Comparison of ENCODE assay signal across 8 cellular contexts in genomic region chr4:2934077-2934812, GRCh38. TPM values are rescaled to one million over a fixed set of nuclear protein-coding genes. Genes with fewer than 3 reads are reported as not detected.
DNase-seq lines count a peak whose midpoint lies in the region; ATAC-seq and TF ChIP-seq lines count a peak whose summit lies in the region.

No MANE protein-coding gene starts in this region.

- no peaks in the 10 kb centered on the region for H3K27me3 ChIP-seq in CD4-positive, alpha-beta memory T cell (ENCODE audit: insufficient read depth, low read length)
- H3K27me3 ChIP-seq in esophagus squamous epithelium = no peaks in the 10 kb centered on the region
- H3K27me3 ChIP-seq in uterus = no peaks in the 10 kb centered on the region

- 0% methylated on average over 2 to 4 of the region's 93 CpGs for WGBS in esophagus squamous epithelium, 2 donors

- no peaks in the 10 kb centered on the region for H3K27me3 Mint-ChIP-seq in CD4-positive, alpha-beta memory T cell
- H3K27me3 Mint-ChIP-seq in activated CD8-positive, alpha-beta T cell treated with anti-CD3 and anti-CD28 coated beads for 36 hours = no peaks in the 10 kb centered on the region
- no peaks in the 10 kb centered on the region for H3K27me3 Mint-ChIP-seq in nephron (ENCODE audit: low read depth)

- H3K9me3 Mint-ChIP-seq in CD4-positive, alpha-beta memory T cell = no peaks in the 10 kb centered on the region
- no peaks in the 10 kb centered on the region for H3K9me3 Mint-ChIP-seq in activated CD8-positive, alpha-beta T cell treated with anti-CD3 and anti-CD28 coated beads for 36 hours
- H3K9me3 Mint-ChIP-seq in nephron = no peaks in the 10 kb centered on the region

- H3K9me3 ChIP-seq in CD4-positive, alpha-beta memory T cell (ENCODE audit: control insufficient read depth in 1 of 2, low read length in 2 of 2) = no peaks in the 10 kb centered on the region
- no peaks in the 10 kb centered on the region for H3K9me3 ChIP-seq in esophagus squamous epithelium
- H3K9me3 ChIP-seq in uterus = no peaks in the 10 kb centered on the region

- H3K4me1 Mint-ChIP-seq in CD4-positive, alpha-beta memory T cell = peaks cover 35 to 55% (median 44%) of the 10 kb centered on the region in 4 donors
- H3K4me1 Mint-ChIP-seq in activated CD8-positive, alpha-beta T cell treated with anti-CD3 and anti-CD28 coated beads for 36 hours (ENCODE audit: low read depth) = peaks cover 45% of the 10 kb centered on the region
- H3K4me1 Mint-ChIP-seq in nephron = peaks cover 23% of the 10 kb centered on the region

- peak overlapping the region; percentile 40 to 93 (median 86) for H3K4me3 Mint-ChIP-seq in CD4-positive, alpha-beta memory T cell
- H3K4me3 Mint-ChIP-seq in activated CD8-positive, alpha-beta T cell treated with anti-CD3 and anti-CD28 coated beads for 36 hours = peak overlapping the region; percentile 87
- H3K4me3 Mint-ChIP-seq in nephron = peak overlapping the region; percentile 76 to 88 (median 78)

- TF ChIP-seq CTCF in activated CD8-positive, alpha-beta T cell treated with anti-CD3 and anti-CD28 coated beads for 36 hours (IDR thresholded peaks at IDR 0.05) = no peak
- TF ChIP-seq CTCF in esophagus squamous epithelium (IDR thresholded peaks at IDR 0.05) (no peak), nephron (IDR thresholded peaks at IDR 0.05; ENCODE audit: unreplicated experiment in 3 of 3) (no peak), uterus (IDR thresholded peaks at IDR 0.05) (no peak)

- TF ChIP-seq POLR2A in esophagus squamous epithelium (IDR thresholded peaks at IDR 0.05) (no peak), uterus (IDR thresholded peaks at IDR 0.05) (no peak)

- peaks cover 10 to 57% of the 10 kb centered on the region in 2 donors for H3K36me3 Mint-ChIP-seq in CD4-positive, alpha-beta memory T cell
- peaks cover 58% of the 10 kb centered on the region for H3K36me3 Mint-ChIP-seq in activated CD8-positive, alpha-beta T cell treated with anti-CD3 and anti-CD28 coated beads for 36 hours (ENCODE audit: low read depth)
- peaks cover 15% of the 10 kb centered on the region for H3K36me3 Mint-ChIP-seq in nephron (ENCODE audit: low read depth)

- DNase-seq in CD4-positive, alpha-beta memory T cell = peak; percentile 44 to 62 (median 49)
- DNase-seq in LHCN-M2 (ENCODE audit: low read depth) (peak; percentile 57), esophagus squamous epithelium (lab: John Stamatoyannopoulos, UW) (no peak), uterus (peak; percentile 75 to 76), NCI-H2081 treated with DMSO at 0.1 percent for 48 hours (lab: John Stamatoyannopoulos, UW) (no peak), amniotic stem cell (lab: John Stamatoyannopoulos, UW) (no peak)
- DNase-seq in activated CD8-positive, alpha-beta T cell treated with anti-CD3 and anti-CD28 coated beads for 36 hours = peak; percentile 47

- CTCF ChIA-PET in CD4-positive, alpha-beta memory T cell (lab: Charles Lee; ENCODE audit: partially characterized antibody) = no interaction called here
- CTCF ChIA-PET in activated CD8-positive, alpha-beta T cell treated with anti-CD3 and anti-CD28 coated beads for 36 hours (lab: Charles Lee) = interaction anchor here (1.5 to 6.2 kb wide), 2 partner anchors 9 to 19 kb away, joined by 4 to 59 read pairs; no protein-coding TSS in a partner anchor

- H3K27ac ChIP-seq in CD4-positive, alpha-beta memory T cell (ENCODE audit: low read depth, low read length) = peak overlapping the region; percentile 97
- H3K27ac ChIP-seq in esophagus squamous epithelium (peak overlapping the region; percentile 93 to 98 (median 95)), uterus (peak overlapping the region; percentile 58 to 89)

- peaks cover 22% of the 10 kb centered on the region for H3K36me3 ChIP-seq in CD4-positive, alpha-beta memory T cell (ENCODE audit: insufficient read depth, low read length)
- H3K36me3 ChIP-seq in esophagus squamous epithelium (peaks cover 4 to 49% (median 23%) of the 10 kb centered on the region in 3 donors), uterus (no peaks in the 10 kb centered on the region)

- peaks cover 56% of the 10 kb centered on the region for H3K4me1 ChIP-seq in CD4-positive, alpha-beta memory T cell (ENCODE audit: insufficient read depth, low read length)
- H3K4me1 ChIP-seq in esophagus squamous epithelium = peaks cover 35 to 73% (median 49%) of the 10 kb centered on the region in 3 donors
- H3K4me1 ChIP-seq in uterus = peaks cover 0 to 10% of the 10 kb centered on the region in 2 donors

- POLR2A ChIA-PET in CD4-positive, alpha-beta memory T cell (lab: Charles Lee; ENCODE audit: partially characterized antibody) = interaction anchor here (1.1 to 5.4 kb wide), 10 partner anchors 10 to 398 kb away, joined by 3 to 82 read pairs (median 13); partner anchors contain the start of genes FAM193A, GRK4, NOP14 and TNIP2
- POLR2A ChIA-PET in activated CD8-positive, alpha-beta T cell treated with anti-CD3 and anti-CD28 coated beads for 36 hours (lab: Charles Lee) = interaction anchor here (1.2 to 7.6 kb wide), 7 partner anchors 11 to 175 kb away, joined by 3 to 121 read pairs (median 8); no protein-coding TSS in a partner anchor

- intact Hi-C loops in CD4-positive, alpha-beta memory T cell (cut with micrococcal nuclease) = loop anchor here (1.0 to 10.0 kb wide), 6 partner anchors 21 to 517 kb away; partner anchors contain the start of genes ADD1, CFAP99, FAM193A and GRK4
- intact Hi-C loops in activated CD8-positive, alpha-beta T cell treated with anti-CD3 and anti-CD28 coated beads for 36 hours (cut with micrococcal nuclease) = no loop called here
- intact Hi-C loops in esophagus squamous epithelium (cut with DNase I) (no loop called here), uterus (cut with DNase I; ENCODE audit: low total_unique reads) (no loop called here)

- peak overlapping the region in 5 of 7 donors; percentile 13 to 99 (median 63) for H3K27ac Mint-ChIP-seq in CD4-positive, alpha-beta memory T cell
- peak overlapping the region; percentile 68 for H3K27ac Mint-ChIP-seq in activated CD8-positive, alpha-beta T cell treated with anti-CD3 and anti-CD28 coated beads for 36 hours
- H3K27ac Mint-ChIP-seq in nephron = no peak overlapping the region

- H3K4me3 ChIP-seq in CD4-positive, alpha-beta memory T cell (ENCODE audit: low read length in 2 of 2) = peak overlapping the region in 1 of 2 donors; percentile 92
- H3K4me3 ChIP-seq in esophagus squamous epithelium (peak overlapping the region; percentile 86 to 97 (median 91)), uterus (peak overlapping the region; percentile 66)

- ATAC-seq in activated CD8-positive, alpha-beta T cell treated with anti-CD3 and anti-CD28 coated beads for 36 hours = no peak

RNA-seq across cellular contexts. Expression of gene NOP14, which starts 29.0 kb away (rescaled TPM):
- 10 to 100 TPM; 41.3 to 41.4 TPM for total RNA-seq in CD4-positive, alpha-beta memory T cell
- polyA plus RNA-seq in CD4-positive, alpha-beta memory T cell = 10 to 100 TPM in 1 of 2 donors, 1 to 10 TPM in 1; 2.6 to 35.5 TPM
- total RNA-seq in LHCN-M2 (2014; rRNA removed) (23.3 and 33.1 TPM in 2 replicates), esophagus squamous epithelium (10 to 100 TPM; 22.6 to 31.3 (median 24.7) TPM), uterus (10 to 100 TPM in 3 of 4 donors, 1 to 10 TPM in 1; 2.0 to 22.5 (median 13.0) TPM)
- polyA plus RNA-seq in LHCN-M2 (2012) = 24.8 TPM
- total RNA-seq in activated CD8-positive, alpha-beta T cell treated with anti-CD3 and anti-CD28 coated beads for 36 hours = 10 to 100 TPM; 76.8 to 77.3 TPM

RNA-seq across cellular contexts. Expression of gene GRK4, which starts 29.1 kb away (rescaled TPM):
- 1 to 10 TPM; 2.8 to 3.2 TPM for total RNA-seq in CD4-positive, alpha-beta memory T cell
- 1 to 10 TPM in 1 of 2 donors, under 1 TPM in 1; 0.55 to 1.9 TPM for polyA plus RNA-seq in CD4-positive, alpha-beta memory T cell
- total RNA-seq in LHCN-M2 (2014; rRNA removed) = 4.7 and 6.7 TPM in 2 replicates
- polyA plus RNA-seq in LHCN-M2 (2012) = 4.6 TPM
- 1 to 10 TPM; 2.8 to 3.0 TPM for total RNA-seq in activated CD8-positive, alpha-beta T cell treated with anti-CD3 and anti-CD28 coated beads for 36 hours
- total RNA-seq in esophagus squamous epithelium = 1 to 10 TPM; 2.9 to 5.5 (median 3.7) TPM
- total RNA-seq in uterus = 1 to 10 TPM in 3 of 4 donors, not detected in 1; 1.0 to 9.4 (median 6.0) TPM

Comparison
In these comparisons a context has a peak if more than half of its experiments do, and no peak if none do; other contexts are left out.
1. DNase-seq: peak in CD4-positive, alpha-beta memory T cell (5 of 5), LHCN-M2 (single experiment), activated CD8-positive, alpha-beta T cell treated with anti-CD3 and anti-CD28 coated beads for 36 hours (single experiment) and uterus (2 of 2); none in esophagus squamous epithelium (single experiment), NCI-H2081 treated with DMSO at 0.1 percent for 48 hours (single experiment) and amniotic stem cell (single experiment).
2. H3K27ac Mint-ChIP-seq: peak in CD4-positive, alpha-beta memory T cell (5 of 7) and activated CD8-positive, alpha-beta T cell treated with anti-CD3 and anti-CD28 coated beads for 36 hours (single experiment); none in nephron (0 of 3).
3. Peak in every context shown above with its lines, with median percentiles within 50 percentile points of each other: H3K27ac ChIP-seq and H3K4me3 Mint-ChIP-seq.